20 cellular contexts compared by ENCODE assay signal in genomic region chr13:44874176-44874575, GRCh38.
"Had no signal": no experiment of that assay in that cellular context is flagged by ENCODE, and none has a peak within 500 bp of the region (broad histone marks: within the 10 kb centered on the region; RNA-seq: fewer than 3 reads in every experiment).

No MANE protein-coding gene starts in this region.

- H3K4me1 Mint-ChIP-seq: mesothelial cell of epicardium; stimulated activated effector memory CD8-positive, alpha-beta T cell treated with anti-CD3 and anti-CD28 coated beads, Interleukin-12 subunit alpha, Interleukin-12 subunit beta, amount 100 ng/mL, for 72 hours had no signal

- H3K9me3 ChIP-seq: neutrophil, thoracic aorta, transverse colon had no signal

- H3K9me3 Mint-ChIP-seq: natural killer cell treated with Interleukin-12 subunit alpha and Interleukin-12 subunit beta and Interleukin-15 and Interleukin-18, amount 100 ng/mL, for 72 hours had no signal

- H3K27ac Mint-ChIP-seq: dendritic cell treated with granulocyte-macrophage colony-stimulating factor and Interleukin-4, amounts not matched to agents 40 ng/mL and 50 ng/mL, for 4 days; effector memory CD8-positive, alpha-beta T cell; mesothelial cell of epicardium; natural killer cell treated with Interleukin-12 subunit alpha and Interleukin-12 subunit beta and Interleukin-15 and Interleukin-18, amount 100 ng/mL, for 72 hours had no signal

- H3K36me3 ChIP-seq: esophagus muscularis mucosa, gastroesophageal sphincter, neutrophil, thoracic aorta, transverse colon had no signal

- ATAC-seq: effector memory CD8-positive, alpha-beta T cell; gastroesophageal sphincter; natural killer cell treated with Interleukin-12 subunit alpha and Interleukin-12 subunit beta and Interleukin-15 and Interleukin-18, amount 100 ng/mL, for 72 hours; stimulated activated naive CD8-positive, alpha-beta T cell treated with anti-CD3 and anti-CD28 coated beads, Interleukin-15, amount 100 ng/mL, for 72 hours had no signal

- DNase-seq: cerebellar nuclear complex; effector memory CD8-positive, alpha-beta T cell; glutamatergic neuron; islet precursor cell; mammary epithelial cell; posterior cingulate gyrus; stimulated activated CD4-positive, alpha-beta T cell treated with anti-CD3 and anti-CD28 coated beads, Interleukin-4, amount 100 ng/mL, for 1 hour; stimulated activated CD8-positive, alpha-beta memory T cell treated with anti-CD3 and anti-CD28 coated beads, Interleukin-4, amount 100 ng/mL, for 48 hours; stimulated activated naive CD8-positive, alpha-beta T cell treated with anti-CD3 and anti-CD28 coated beads, Interleukin-15, amount 100 ng/mL, for 72 hours; substantia nigra; transverse colon had no signal

- H3K27me3 ChIP-seq: esophagus muscularis mucosa, gastroesophageal sphincter, neutrophil, transverse colon had no signal

- H3K36me3 Mint-ChIP-seq: mesothelial cell of epicardium; stimulated activated effector memory CD8-positive, alpha-beta T cell treated with anti-CD3 and anti-CD28 coated beads, Interleukin-12 subunit alpha, Interleukin-12 subunit beta, amount 100 ng/mL, for 72 hours had no signal

- H3K4me3 Mint-ChIP-seq: dendritic cell treated with granulocyte-macrophage colony-stimulating factor and Interleukin-4, amounts not matched to agents 40 ng/mL and 50 ng/mL, for 4 days; effector memory CD8-positive, alpha-beta T cell; mesothelial cell of epicardium; natural killer cell treated with Interleukin-12 subunit alpha and Interleukin-12 subunit beta and Interleukin-15 and Interleukin-18, amount 100 ng/mL, for 72 hours; stimulated activated effector memory CD8-positive, alpha-beta T cell treated with anti-CD3 and anti-CD28 coated beads, Interleukin-12 subunit alpha, Interleukin-12 subunit beta, amount 100 ng/mL, for 72 hours; stimulated activated naive CD8-positive, alpha-beta T cell treated with anti-CD3 and anti-CD28 coated beads, Interleukin-15, amount 100 ng/mL, for 72 hours had no signal

- H3K4me3 ChIP-seq: esophagus muscularis mucosa, gastroesophageal sphincter, thoracic aorta, transverse colon had no signal

- H3K27ac ChIP-seq: epithelial cell of prostate, gastroesophageal sphincter, neutrophil, thoracic aorta, transverse colon had no signal
